In genomic region chr7:132318338-132319318, GRCh38 we compare ENCODE assay signal across 9 cellular contexts.
A peak's percentile ranks its signal among the peaks of the same experiment; 100 is the strongest.
DNase-seq lines count a peak whose midpoint lies in the region; ATAC-seq and TF ChIP-seq lines count a peak whose summit lies in the region.
"Had no signal": no experiment of that assay in that cellular context is flagged by ENCODE, and none has a peak within 500 bp of the region (broad histone marks: within the 10 kb centered on the region; RNA-seq: fewer than 3 reads in every experiment).

No MANE protein-coding gene starts in this region.

- H3K4me3 ChIP-seq in CD4-positive, CD25-positive, alpha-beta regulatory T cell (ENCODE audit: low read depth, low read length) = peak overlapping the region; percentile 35
- no peak overlapping the region for H3K4me3 ChIP-seq in lung

- no peak overlapping the region for H3K27ac Mint-ChIP-seq in CD4-positive, CD25-positive, alpha-beta regulatory T cell
- H3K27ac Mint-ChIP-seq in activated CD8-positive, alpha-beta T cell treated with anti-CD3 and anti-CD28 coated beads for 36 hours = no peak overlapping the region
- H3K27ac Mint-ChIP-seq: activated naive CD8-positive, alpha-beta T cell had no signal

- CTCF ChIA-PET in activated CD8-positive, alpha-beta T cell treated with anti-CD3 and anti-CD28 coated beads for 36 hours (lab: Charles Lee) = interaction anchor here (0.5 to 3.9 kb wide), 24 partner anchors 9 to 1116 kb away, joined by 3 to 110 read pairs (median 4); partner anchors contain the start of gene PLXNA4

- intact Hi-C loops in activated CD8-positive, alpha-beta T cell treated with anti-CD3 and anti-CD28 coated beads for 36 hours (cut with micrococcal nuclease) = loop anchor here (1.0 kb wide), 1 partner anchor 262 kb away; no protein-coding TSS in a partner anchor

- POLR2A ChIA-PET in activated CD8-positive, alpha-beta T cell treated with anti-CD3 and anti-CD28 coated beads for 36 hours (lab: Charles Lee) = interaction anchor here (0.6 kb wide), 1 partner anchor 194 kb away, joined by 3 read pairs; no protein-coding TSS in a partner anchor

- H3K4me1 ChIP-seq in CD4-positive, CD25-positive, alpha-beta regulatory T cell (ENCODE audit: control insufficient read depth, insufficient read depth, low read length, poor library complexity, severe bottlenecking) = peaks cover 8% of the 10 kb centered on the region
- no peaks in the 10 kb centered on the region for H3K4me1 ChIP-seq in lung (ENCODE audit: control insufficient read depth in 2 of 2, insufficient read depth in 2 of 2, low read length in 2 of 2)

- H3K27me3 ChIP-seq in CD4-positive, CD25-positive, alpha-beta regulatory T cell (ENCODE audit: control insufficient read depth, insufficient read depth, low read length) = no peaks in the 10 kb centered on the region
- H3K27me3 ChIP-seq in lung (ENCODE audit: control insufficient read depth, insufficient read depth) = no peaks in the 10 kb centered on the region

- 11% methylated on average over 21 of the region's 21 CpGs for WGBS in lung, 2 donors

- peak; percentile 44 to 82 (median 73) for DNase-seq in CD4-positive, CD25-positive, alpha-beta regulatory T cell
- DNase-seq in HS-5 (ENCODE audit: low read depth) (peak; percentile 15), NK-92 (lab: John Stamatoyannopoulos, UW; ENCODE audit: unreplicated experiment) (peak; percentile 8), lung (ENCODE audit: low spot score) (peak; percentile 75)
- peak; percentile 85 for DNase-seq in activated CD8-positive, alpha-beta T cell treated with anti-CD3 and anti-CD28 coated beads for 36 hours
- peak; percentile 58 for DNase-seq in effector CD4-positive, alpha-beta T cell
- peak; percentile 52 for DNase-seq in stimulated activated CD8-positive, alpha-beta memory T cell treated with anti-CD3 and anti-CD28 coated beads, Interleukin-15, amount 100 ng/mL, for 1 hour (ENCODE audit: low read depth)

- peaks cover 5 to 14% (median 12%) of the 10 kb centered on the region in 4 donors for H3K4me1 Mint-ChIP-seq in CD4-positive, CD25-positive, alpha-beta regulatory T cell
- H3K4me1 Mint-ChIP-seq in activated CD8-positive, alpha-beta T cell treated with anti-CD3 and anti-CD28 coated beads for 36 hours (ENCODE audit: low read depth) = peaks cover 7% of the 10 kb centered on the region

- H3K36me3 Mint-ChIP-seq in CD4-positive, CD25-positive, alpha-beta regulatory T cell = peaks cover 4% of the 10 kb centered on the region
- H3K36me3 Mint-ChIP-seq in activated CD8-positive, alpha-beta T cell treated with anti-CD3 and anti-CD28 coated beads for 36 hours (ENCODE audit: low read depth) = no peaks in the 10 kb centered on the region

- peak; percentile 85 for TF ChIP-seq CTCF in activated CD8-positive, alpha-beta T cell treated with anti-CD3 and anti-CD28 coated beads for 36 hours (IDR thresholded peaks at IDR 0.05)
- peak; percentile 94 for TF ChIP-seq CTCF in lung (IDR thresholded peaks at IDR 0.05; ENCODE audit: control extremely low read depth, extremely low read depth)

- H3K4me3 Mint-ChIP-seq in CD4-positive, CD25-positive, alpha-beta regulatory T cell = peak overlapping the region in 3 of 4 donors; percentile 5 to 74 (median 36)
- H3K4me3 Mint-ChIP-seq in activated CD8-positive, alpha-beta T cell treated with anti-CD3 and anti-CD28 coated beads for 36 hours = no peak overlapping the region
- H3K4me3 Mint-ChIP-seq: activated naive CD8-positive, alpha-beta T cell had no signal

- peaks cover 0 to 6% (median 0%) of the 10 kb centered on the region in 7 donors for H3K9me3 Mint-ChIP-seq in CD4-positive, CD25-positive, alpha-beta regulatory T cell
- peaks cover 3% of the 10 kb centered on the region for H3K9me3 Mint-ChIP-seq in activated CD8-positive, alpha-beta T cell treated with anti-CD3 and anti-CD28 coated beads for 36 hours

- ATAC-seq in CD4-positive, CD25-positive, alpha-beta regulatory T cell (ENCODE audit: low read depth in 2 of 2) = peak; percentile 74 to 75
- ATAC-seq in GM19438 (IDR thresholded peaks at IDR 0.05; ENCODE audit: low read depth, unreplicated experiment) = peak; percentile 94
- peak; percentile 98 for ATAC-seq in activated CD8-positive, alpha-beta T cell treated with anti-CD3 and anti-CD28 coated beads for 36 hours
- peak; percentile 89 for ATAC-seq in lung (ENCODE audit: insufficient read depth, low FRiP score)

- H3K27me3 Mint-ChIP-seq in CD4-positive, CD25-positive, alpha-beta regulatory T cell = peaks cover 23% of the 10 kb centered on the region
- peaks cover 28% of the 10 kb centered on the region for H3K27me3 Mint-ChIP-seq in activated CD8-positive, alpha-beta T cell treated with anti-CD3 and anti-CD28 coated beads for 36 hours

- no peaks in the 10 kb centered on the region for H3K9me3 ChIP-seq in CD4-positive, CD25-positive, alpha-beta regulatory T cell (ENCODE audit: control insufficient read depth in 2 of 2, low read length in 2 of 2)
- H3K9me3 ChIP-seq in lung (ENCODE audit: control insufficient read depth in 2 of 2, insufficient read depth in 1 of 2, low read length in 1 of 2) = no peaks in the 10 kb centered on the region

- no peaks in the 10 kb centered on the region for H3K36me3 ChIP-seq in CD4-positive, CD25-positive, alpha-beta regulatory T cell (ENCODE audit: control insufficient read depth, insufficient read depth, low read length)
- no peaks in the 10 kb centered on the region for H3K36me3 ChIP-seq in lung (ENCODE audit: control insufficient read depth in 2 of 2, insufficient read depth in 2 of 2, low read length in 2 of 2)

- H3K27ac ChIP-seq in CD4-positive, CD25-positive, alpha-beta regulatory T cell (ENCODE audit: insufficient read depth, low read length, poor library complexity, severe bottlenecking) = no peak overlapping the region
- no peak overlapping the region for H3K27ac ChIP-seq in lung (ENCODE audit: low read depth in 1 of 2, low read length in 1 of 2)

Comparison
In these comparisons a context has a peak if more than half of its experiments do, and no peak if none do; other contexts are left out.
1. DNase-seq: peak in every context shown above with its lines; median percentile 85 in activated CD8-positive, alpha-beta T cell treated with anti-CD3 and anti-CD28 coated beads for 36 hours; 75 in lung; 73 in CD4-positive, CD25-positive, alpha-beta regulatory T cell; 58 in effector CD4-positive, alpha-beta T cell; 52 in stimulated activated CD8-positive, alpha-beta memory T cell treated with anti-CD3 and anti-CD28 coated beads, Interleukin-15, amount 100 ng/mL, for 1 hour; 15 in HS-5; 8 in NK-92.